In the genomic region with DNA sequence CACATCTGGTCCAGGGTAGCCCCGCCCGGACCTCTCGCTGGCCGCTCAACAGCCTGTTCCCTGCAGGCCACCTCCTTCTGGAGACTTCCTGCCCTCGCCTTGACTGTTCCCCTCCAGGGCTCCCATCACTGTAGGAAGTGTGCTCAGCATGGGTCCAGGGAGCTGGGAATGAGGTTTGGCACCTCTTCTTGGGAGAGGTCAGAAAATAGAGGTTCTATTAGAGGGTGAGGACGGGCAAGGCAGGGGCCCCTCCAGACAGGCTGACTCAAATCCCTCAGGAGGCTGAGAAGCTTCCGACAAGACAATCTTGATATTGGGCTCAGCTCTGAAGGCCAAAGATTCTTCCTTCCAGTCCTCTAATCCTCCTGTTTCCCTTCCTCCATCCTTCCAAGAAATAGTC, we compare ENCODE assay signal across 20 cellular contexts. TPM values are rescaled to one million over a fixed set of nuclear protein-coding genes. Genes with fewer than 3 reads are reported as not detected.
DNase-seq lines count a peak whose midpoint lies in the region; ATAC-seq and TF ChIP-seq lines count a peak whose summit lies in the region.
"Had no signal": no experiment of that assay in that cellular context is flagged by ENCODE, and none has a peak within 500 bp of the region (broad histone marks: within the 10 kb centered on the region; RNA-seq: fewer than 3 reads in every experiment).

No MANE protein-coding gene starts in this region.

- ATAC-seq in WTC11 = no peak
- no peak for ATAC-seq in HG02885 (IDR thresholded peaks at IDR 0.05; ENCODE audit: poor library complexity, unreplicated experiment)
- no peak for ATAC-seq in HG03521 (IDR thresholded peaks at IDR 0.05; ENCODE audit: unreplicated experiment)
- ATAC-seq: esophagus mucosa, lower lobe of right lung, T-cell had no signal

- H3K9me3 Mint-ChIP-seq in WTC11 = no peaks in the 10 kb centered on the region
- no peaks in the 10 kb centered on the region for H3K9me3 Mint-ChIP-seq in CD14-positive monocyte
- H3K9me3 Mint-ChIP-seq: activated CD4-positive, alpha-beta memory T cell treated with anti-CD3 and anti-CD28 coated beads, Interleukin-2, amount 10 ng/mL, durations not matched to agents 7 days and 5 days; T-cell had no signal

- DNase-seq in GM03348 (ENCODE audit: low spot score) (peak; percentile 20), WTC11 (ENCODE audit: low spot score) (no peak), fibroblast of mammary gland (ENCODE audit: low read depth) (peak; percentile 34), T-helper 2 cell (no peak), CD14-positive monocyte (ENCODE audit: low spot score) (no peak)
- DNase-seq: activated CD4-positive, alpha-beta memory T cell treated with anti-CD3 and anti-CD28 coated beads, Interleukin-2, amount 10 ng/mL, durations not matched to agents 7 days and 5 days; activated naive CD4-positive, alpha-beta T cell treated with anti-CD3 and anti-CD28 coated beads, Interleukin-2, amount 50 U/mL, for 16 hours; activated T-cell treated with anti-CD3 and anti-CD28 coated beads, Interleukin-2, amount 50 U/mL, for 48 hours; Karpas-422; lower lobe of right lung; NCI-H1105 treated with DMSO at 0.1 percent for 48 hours; NCI-H526; psoas muscle; SHP77; T-cell; upper lobe of left lung had no signal

- H3K4me3 ChIP-seq in fibroblast of mammary gland (ENCODE audit: control insufficient read depth, low read depth, low read length) (no peak overlapping the region), skeletal muscle tissue (ENCODE audit: low read length in 3 of 3) (no peak overlapping the region)
- H3K4me3 ChIP-seq: lower lobe of right lung, psoas muscle, upper lobe of left lung had no signal

- H3K9me3 ChIP-seq in skeletal muscle tissue (ENCODE audit: control insufficient read depth in 3 of 3, low read length in 3 of 3) = no peaks in the 10 kb centered on the region
- H3K9me3 ChIP-seq: lower lobe of right lung, psoas muscle, upper lobe of left lung had no signal

- H3K9ac ChIP-seq in skeletal muscle tissue (ENCODE audit: low read depth in 1 of 3, low read length in 3 of 3) = no peak overlapping the region

- H3K36me3 Mint-ChIP-seq in WTC11 = no peaks in the 10 kb centered on the region
- H3K36me3 Mint-ChIP-seq in CD14-positive monocyte = peaks cover 9 to 13% of the 10 kb centered on the region in 2 donors
- H3K36me3 Mint-ChIP-seq: T-cell had no signal

- H3K4me3 Mint-ChIP-seq in WTC11 = no peak overlapping the region
- H3K4me3 Mint-ChIP-seq in CD14-positive monocyte = no peak overlapping the region
- H3K4me3 Mint-ChIP-seq: activated CD4-positive, alpha-beta memory T cell treated with anti-CD3 and anti-CD28 coated beads, Interleukin-2, amount 10 ng/mL, durations not matched to agents 7 days and 5 days; T-cell had no signal

- TF ChIP-seq CTCF in WTC11 (IDR thresholded peaks at IDR 0.05) (no peak), fibroblast of mammary gland (conservative IDR thresholded peaks at IDR 0.05; ENCODE audit: control insufficient read depth, insufficient read depth, low read depth, low read length) (no peak), CD14-positive monocyte (IDR thresholded peaks at IDR 0.05) (no peak)

- peak overlapping the region; percentile 39 for H3K27ac ChIP-seq in skeletal muscle tissue (ENCODE audit: low read depth, low read length)
- H3K27ac ChIP-seq: lower lobe of right lung, psoas muscle had no signal

- POLR2A ChIA-PET in WTC11 (lab: Charles Lee) = no interaction called here

- H3K4me1 ChIP-seq in skeletal muscle tissue (ENCODE audit: control insufficient read depth in 3 of 3, insufficient read depth in 3 of 3, low read length in 3 of 3) = peaks cover 60 to 69% (median 62%) of the 10 kb centered on the region in 3 donors

- H3K36me3 ChIP-seq in skeletal muscle tissue (ENCODE audit: control insufficient read depth in 3 of 3, insufficient read depth in 3 of 3, low read length in 3 of 3) = no peaks in the 10 kb centered on the region
- H3K36me3 ChIP-seq: lower lobe of right lung, upper lobe of left lung had no signal

- intact Hi-C loops in CD14-positive monocyte (cut with micrococcal nuclease) = loop anchor here in 1 of 2 donors (5.0 kb wide), 1 partner anchor 34 kb away; no protein-coding TSS in a partner anchor

- H3K27ac Mint-ChIP-seq in WTC11 (no peak overlapping the region; the same call in 1 of the 2 replicates), CD14-positive monocyte (no peak overlapping the region)
- H3K27ac Mint-ChIP-seq: activated CD4-positive, alpha-beta memory T cell treated with anti-CD3 and anti-CD28 coated beads, Interleukin-2, amount 10 ng/mL, durations not matched to agents 7 days and 5 days; T-cell had no signal

- CTCF ChIA-PET in WTC11 (lab: Charles Lee) = no interaction called here

- H3K27me3 Mint-ChIP-seq in WTC11 (ENCODE audit: low read depth) (no peaks in the 10 kb centered on the region), CD14-positive monocyte (ENCODE audit: low read depth in 3 of 3) (peaks cover 12 to 16% (median 13%) of the 10 kb centered on the region in 3 donors)

- peaks cover 0 to 8% (median 0%) of the 10 kb centered on the region in 3 donors for H3K27me3 ChIP-seq in skeletal muscle tissue (ENCODE audit: control insufficient read depth in 3 of 3, insufficient read depth in 3 of 3, low read length in 3 of 3)
- H3K27me3 ChIP-seq: upper lobe of left lung had no signal

- H3K4me1 Mint-ChIP-seq in WTC11 (peaks cover 60% of the 10 kb centered on the region), CD14-positive monocyte (peaks cover 80% of the 10 kb centered on the region)

TF ChIP-seq in WTC11, 78 proteins besides CTCF, POLR2A, EP300 and RAD21:
- TF ChIP-seq HMGA2 (CRISPR knock-in tag; IDR thresholded peaks at IDR 0.05) (no peak), FOXK1 (CRISPR knock-in tag; IDR thresholded peaks at IDR 0.05) (no peak), FOXP1 (CRISPR knock-in tag; IDR thresholded peaks at IDR 0.05; ENCODE audit: borderline replicate concordance) (no peak), ZNF423 (CRISPR knock-in tag; IDR thresholded peaks at IDR 0.05) (peak; percentile 31; the same call in 1 of the 2 replicates), ZBTB21 (CRISPR knock-in tag; IDR thresholded peaks at IDR 0.05; ENCODE audit: borderline replicate concordance) (no peak)
- TF ChIP-seq, protein P1, sequence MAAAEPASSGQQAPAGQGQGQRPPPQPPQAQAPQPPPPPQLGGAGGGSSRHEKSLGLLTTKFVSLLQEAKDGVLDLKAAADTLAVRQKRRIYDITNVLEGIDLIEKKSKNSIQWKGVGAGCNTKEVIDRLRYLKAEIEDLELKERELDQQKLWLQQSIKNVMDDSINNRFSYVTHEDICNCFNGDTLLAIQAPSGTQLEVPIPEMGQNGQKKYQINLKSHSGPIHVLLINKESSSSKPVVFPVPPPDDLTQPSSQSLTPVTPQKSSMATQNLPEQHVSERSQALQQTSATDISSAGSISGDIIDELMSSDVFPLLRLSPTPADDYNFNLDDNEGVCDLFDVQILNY (CRISPR knock-in tag; IDR thresholded peaks at IDR 0.05) = no peak
TF ChIP-seq in WTC11: peak in this region for 1.

RNA-seq across cellular contexts. Expression of a gene that starts 30.7 kb away (rescaled TPM):
- total RNA-seq in WTC11 (2021) (1.4 to 1.9 TPM (median 1.6 TPM) in 3 replicates), skeletal muscle tissue (5.7 TPM)
- polyA plus RNA-seq in CD14-positive monocyte = 1 to 10 TPM; 7.5 to 7.9 TPM
- total RNA-seq: activated CD4-positive, alpha-beta memory T cell treated with anti-CD3 and anti-CD28 coated beads, Interleukin-2, amount 10 ng/mL, durations not matched to agents 7 days and 5 days had no signal

Comparison
In these comparisons a context has a peak if more than half of its experiments do, and no peak if none do; other contexts are left out.
1. DNase-seq: peak in GM03348 (single experiment) and fibroblast of mammary gland (single experiment); none in WTC11 (single experiment), T-helper 2 cell (0 of 5) and CD14-positive monocyte (single experiment).